ENCODE assay signal across 15 cellular contexts in the genomic region with DNA sequence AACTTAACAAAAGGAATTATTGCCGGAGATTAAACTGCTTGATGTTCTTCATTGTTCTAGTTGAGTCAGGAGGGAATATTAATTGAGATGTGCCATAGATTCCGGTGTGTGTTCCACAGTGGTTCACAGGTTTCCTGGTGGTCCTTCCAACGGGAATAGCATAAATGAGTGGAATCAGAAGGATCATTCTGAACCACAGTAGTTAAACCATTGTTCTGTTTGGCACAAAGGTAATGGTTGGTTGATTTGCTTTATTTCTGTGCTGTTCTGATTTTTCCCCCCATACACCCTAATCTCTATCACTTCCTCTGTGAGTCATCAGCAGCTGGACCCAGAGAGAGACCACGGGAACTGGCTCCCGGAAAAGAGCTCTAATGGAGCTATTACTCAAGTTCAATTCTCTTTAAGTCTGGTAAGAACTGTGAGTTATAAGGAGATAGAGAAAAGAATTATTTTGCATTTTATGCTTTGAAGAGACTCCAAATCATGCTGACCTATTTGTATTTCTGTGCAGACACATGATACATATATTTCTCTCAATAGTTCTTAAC.
DNase-seq lines count a peak whose midpoint lies in the region; ATAC-seq, FAIRE-seq and TF ChIP-seq lines count a peak whose summit lies in the region.
"Had no signal": no experiment of that assay in that cellular context is flagged by ENCODE, and none has a peak within 500 bp of the region (broad histone marks: within the 10 kb centered on the region; RNA-seq: fewer than 3 reads in every experiment).

No MANE protein-coding gene starts in this region.

- TF ChIP-seq POLR2A in NB4 (IDR thresholded peaks at IDR 0.05; ENCODE audit: extremely low read depth, insufficient read length), result no peak
- TF ChIP-seq POLR2A in GM12891 (IDR thresholded peaks at IDR 0.05; ENCODE audit: low read depth, low read length), result no peak

- H3K36me3 ChIP-seq in kidney epithelial cell (ENCODE audit: control insufficient read depth, insufficient read depth, low read length), result no peaks in the 10 kb centered on the region

- TF ChIP-seq CTCF in NB4 (IDR thresholded peaks at IDR 0.05; ENCODE audit: low read depth, low read length) (no peak), kidney epithelial cell (IDR thresholded peaks at IDR 0.05; ENCODE audit: insufficient read depth, low read length, poor library complexity, severe bottlenecking) (no peak)

- no peaks in the 10 kb centered on the region for H3K27me3 ChIP-seq in kidney epithelial cell (ENCODE audit: control insufficient read depth, insufficient read depth, low read length)
- H3K27me3 ChIP-seq: testis had no signal

- no peak for FAIRE-seq in GM12891 (lab: Jason Lieb, UNC)
- FAIRE-seq: kidney had no signal

- peak; percentile 77 for DNase-seq in Daoy (ENCODE audit: low read depth)
- peak; percentile 6 for DNase-seq in NB4 (ENCODE audit: low read depth)
- peak; percentile 40 for DNase-seq in astrocyte of the hippocampus (ENCODE audit: low read depth, low spot score)
- DNase-seq in kidney epithelial cell (ENCODE audit: low read depth), result peak; percentile 34
- DNase-seq in stimulated activated CD4-positive, alpha-beta T cell treated with anti-CD3 and anti-CD28 coated beads, Interleukin-12 subunit alpha, Interleukin-12 subunit beta, amount 100 ng/mL, for 4 hours, result no peak
- no peak for DNase-seq in NCI-H748 treated with DMSO at 0.1 percent for 48 hours (lab: John Stamatoyannopoulos, UW)
- DNase-seq in GM12891 (ENCODE audit: insufficient read length, low spot score), result no peak
- DNase-seq: activated effector memory CD4-positive, alpha-beta T cell treated with Interleukin-2 at 50 U/mL for 16 hours; erythroblast; kidney; NCI-H82; stimulated activated CD4-positive, alpha-beta T cell treated with anti-CD3 and anti-CD28 coated beads, Interleukin-4, amount 100 ng/mL, for 24 hours; T-helper 1 cell; testis had no signal

- H3K4me3 ChIP-seq in NB4 (ENCODE audit: low read depth, low read length) (no peak overlapping the region), kidney epithelial cell (ENCODE audit: low read depth, low read length) (no peak overlapping the region)
- H3K4me3 ChIP-seq: testis had no signal

- no peak for ATAC-seq in HG02840 (IDR thresholded peaks at IDR 0.05; ENCODE audit: low FRiP score, unreplicated experiment)

TF ChIP-seq in GM12891, 5 proteins besides CTCF, POLR2A, EP300 and RAD21:
- TF ChIP-seq PAX5 (IDR thresholded peaks at IDR 0.05; ENCODE audit: insufficient read depth, low read length, severe bottlenecking), result no peak
- TF ChIP-seq SPI1 (IDR thresholded peaks at IDR 0.05; ENCODE audit: low read depth, low read length), result no peak
- no peak for TF ChIP-seq POLR2AphosphoS5 (IDR thresholded peaks at IDR 0.05; ENCODE audit: low read depth, low read length)
- TF ChIP-seq TAF1 (IDR thresholded peaks at IDR 0.05; ENCODE audit: low read depth, low read length), result no peak
- TF ChIP-seq POU2F2 (IDR thresholded peaks at IDR 0.05; ENCODE audit: low read depth, low read length), result no peak
TF ChIP-seq in GM12891: peak in this region for 0.

Comparison
In these comparisons a context has a peak if more than half of its experiments do, and no peak if none do; other contexts are left out.
1. DNase-seq: peak in Daoy (single experiment), NB4 (single experiment), astrocyte of the hippocampus (single experiment) and kidney epithelial cell (single experiment); none in stimulated activated CD4-positive, alpha-beta T cell treated with anti-CD3 and anti-CD28 coated beads, Interleukin-12 subunit alpha, Interleukin-12 subunit beta, amount 100 ng/mL, for 4 hours (single experiment), NCI-H748 treated with DMSO at 0.1 percent for 48 hours (single experiment) and GM12891 (single experiment).